ENCODE assay signal across 13 cellular contexts in the genomic region with DNA sequence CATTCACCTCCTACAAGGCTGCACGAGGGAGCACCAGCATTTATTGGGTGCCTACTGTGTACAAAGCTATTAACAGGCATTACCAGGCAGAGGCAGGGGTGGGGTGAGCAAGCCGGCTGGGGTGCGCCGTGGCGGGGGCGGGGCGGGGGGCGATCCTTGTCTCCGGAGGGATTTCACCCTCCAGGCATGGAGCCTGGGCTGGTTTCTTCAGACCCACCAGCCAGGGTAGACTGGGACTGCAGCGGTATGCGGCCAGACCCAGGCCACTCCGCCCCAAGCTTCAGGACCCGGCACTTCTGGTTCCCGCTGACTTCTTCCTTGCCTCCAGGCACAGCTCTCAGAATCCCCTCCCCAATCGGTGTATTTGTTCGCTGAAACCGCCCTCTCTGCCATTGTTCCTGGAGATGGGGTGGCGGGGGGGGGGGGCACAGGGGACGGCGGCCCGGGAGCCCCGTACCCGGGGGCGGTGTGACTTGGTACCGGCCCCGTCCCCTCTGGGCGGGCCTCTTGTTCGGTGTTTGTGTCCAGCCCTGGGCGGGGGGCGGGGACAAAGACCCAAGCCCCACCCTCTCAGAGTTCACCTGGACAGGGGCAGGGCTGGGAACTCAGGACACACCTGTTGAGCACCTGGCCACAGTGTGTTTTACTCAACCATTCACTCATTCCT. TPM values are rescaled to one million over a fixed set of nuclear protein-coding genes. Genes with fewer than 3 reads are reported as not detected.
DNase-seq lines count a peak whose midpoint lies in the region; ATAC-seq and TF ChIP-seq lines count a peak whose summit lies in the region.
"Had no signal": no experiment of that assay in that cellular context is flagged by ENCODE, and none has a peak within 500 bp of the region (broad histone marks: within the 10 kb centered on the region; RNA-seq: fewer than 3 reads in every experiment).

No MANE protein-coding gene starts in this region.

- DNase-seq in HT-29 (ENCODE audit: low spot score) (peak; percentile 58), body of pancreas (peak; percentile 87 to 94 (median 88)), mesendoderm (peak; percentile 78), NCI-H82 treated with DMSO at 0.1 percent for 48 hours (lab: John Stamatoyannopoulos, UW; ENCODE audit: unreplicated experiment) (no peak), hippocampal formation (lab: John Stamatoyannopoulos, UW) (no peak), COLO829 (ENCODE audit: low spot score) (no peak), NCI-H1694 (lab: John Stamatoyannopoulos, UW) (no peak)
- DNase-seq: SHP77; stimulated activated CD4-positive, alpha-beta T cell treated with anti-CD3 and anti-CD28 coated beads, Interleukin-4, amount 100 ng/mL, for 4 hours had no signal

- H2AK5ac ChIP-seq in mesendoderm (ENCODE audit: low read length): no peak overlapping the region

- intact Hi-C loops in body of pancreas (cut with DNase I): no loop called here

- no peak overlapping the region for H3K18ac ChIP-seq in mesendoderm (ENCODE audit: low read length)

- peaks cover 45% of the 10 kb centered on the region for H3K4me1 ChIP-seq in body of pancreas
- no peaks in the 10 kb centered on the region for H3K4me1 ChIP-seq in mesendoderm (ENCODE audit: control insufficient read depth, low read depth, low read length)

- no peaks in the 10 kb centered on the region for H3K79me2 ChIP-seq in mesendoderm (ENCODE audit: control insufficient read depth, insufficient read depth, low read length)

- H2BK15ac ChIP-seq in mesendoderm (replicated peaks; ENCODE audit: low read depth): no peak overlapping the region

- H3K4me3 ChIP-seq in body of pancreas (peak overlapping the region; percentile 33 to 38), mesendoderm (ENCODE audit: low read length) (no peak overlapping the region)

- H4K8ac ChIP-seq in mesendoderm (ENCODE audit: low read depth, low read length): no peak overlapping the region

- H3K23ac ChIP-seq in mesendoderm (ENCODE audit: low read length): no peak overlapping the region

- no peaks in the 10 kb centered on the region for H3K27me3 ChIP-seq in body of pancreas
- H3K27me3 ChIP-seq in mesendoderm (ENCODE audit: insufficient read depth, low read length, poor library complexity): no peaks in the 10 kb centered on the region

- H3K4me2 ChIP-seq in mesendoderm (ENCODE audit: low read length): peak overlapping the region; percentile 27

- no peaks in the 10 kb centered on the region for H3K9me3 ChIP-seq in body of pancreas

- no peaks in the 10 kb centered on the region for H3K36me3 ChIP-seq in body of pancreas (replicated peaks in 1 of 2; ENCODE audit: insufficient read depth in 1 of 2, low read depth in 2 of 2)
- no peaks in the 10 kb centered on the region for H3K36me3 ChIP-seq in mesendoderm (ENCODE audit: control insufficient read depth, insufficient read depth, low read length)

- H3K27ac ChIP-seq in 22Rv1: peak overlapping the region; percentile 42
- H3K27ac ChIP-seq in body of pancreas: peak overlapping the region; percentile 23 to 47 (median 38)
- H3K27ac ChIP-seq in mesendoderm (ENCODE audit: low read depth, low read length): no peak overlapping the region

- 4 to 8% methylated on average over 2 to 23 of the region's 30 CpGs for WGBS in body of pancreas, 2 donors
- no CpG with 5 or more reads among the region's 30 CpGs for WGBS in mesendoderm (ENCODE audit: extremely low coverage, insufficient coverage, low lambda C conversion rate)

- no peak overlapping the region for H3K4ac ChIP-seq in mesendoderm (ENCODE audit: low read depth, low read length)

- H2BK5ac ChIP-seq in mesendoderm (ENCODE audit: low read length): no peak overlapping the region

- H3K79me1 ChIP-seq in mesendoderm (ENCODE audit: low read length): no peaks in the 10 kb centered on the region

- peak; percentile 66 for ATAC-seq in body of pancreas

- TF ChIP-seq CTCF in 22Rv1 (IDR thresholded peaks at IDR 0.05) (no peak), body of pancreas (IDR thresholded peaks at IDR 0.05) (no peak)

- no peak overlapping the region for H3K56ac ChIP-seq in mesendoderm (ENCODE audit: low read length)

- H4K5ac ChIP-seq in mesendoderm (ENCODE audit: low read length): no peak overlapping the region

- no peak for TF ChIP-seq POLR2A in body of pancreas (IDR thresholded peaks at IDR 0.05)

- no peak overlapping the region for H3K9ac ChIP-seq in mesendoderm (ENCODE audit: low read length)

- no peak overlapping the region for H2BK120ac ChIP-seq in mesendoderm (ENCODE audit: low read depth, low read length)

RNA-seq across cellular contexts. Expression of gene TJP3, which starts 14.4 kb away (rescaled TPM):
- total RNA-seq in HT-29 (2014; rRNA removed; shearing (Covaris generic)): 127 and 139 TPM in 2 replicates
- 10 to 100 TPM; 15.8 to 21.4 TPM for total RNA-seq in body of pancreas
- 4.2 TPM for polyA plus RNA-seq in mesendoderm (2013, experiment 1 of 2)
- polyA plus RNA-seq in mesendoderm (2013, experiment 2 of 2): 3.8 TPM
- total RNA-seq: endothelial cell of umbilical vein had no signal
- polyA plus RNA-seq: CD14-positive monocyte had no signal

RNA-seq across cellular contexts. Expression of gene PIP5K1C, which starts 22.3 kb away (rescaled TPM):
- total RNA-seq in HT-29 (2014; rRNA removed; shearing (Covaris generic)): 18.0 and 18.9 TPM in 2 replicates
- total RNA-seq in body of pancreas: 10 to 100 TPM; 16.6 to 30.7 TPM
- polyA plus RNA-seq in mesendoderm (2013, experiment 1 of 2): 15.2 TPM
- 16.0 TPM for polyA plus RNA-seq in mesendoderm (2013, experiment 2 of 2)

RNA-seq across cellular contexts. Expression of gene APBA3, which starts 38.9 kb away (rescaled TPM):
- total RNA-seq in HT-29 (2014; rRNA removed; shearing (Covaris generic)): 31.4 TPM in 2 replicates
- total RNA-seq in body of pancreas: 10 to 100 TPM; 20.0 to 35.6 TPM
- 13.1 TPM for polyA plus RNA-seq in mesendoderm (2013, experiment 1 of 2)
- polyA plus RNA-seq in mesendoderm (2013, experiment 2 of 2): 14.3 TPM

RNA-seq across cellular contexts. Expression of gene MRPL54, which starts 39.9 kb away (rescaled TPM):
- 50.7 and 59.5 TPM in 2 replicates for total RNA-seq in HT-29 (2014; rRNA removed; shearing (Covaris generic))
- total RNA-seq in body of pancreas: 10 to 100 TPM; 78.9 to 86.0 TPM
- 66.5 TPM for polyA plus RNA-seq in mesendoderm (2013, experiment 1 of 2)
- 68.8 TPM for polyA plus RNA-seq in mesendoderm (2013, experiment 2 of 2)

RNA-seq across cellular contexts. Expression of gene RAX2, which starts 49.5 kb away (rescaled TPM):
- total RNA-seq in HT-29 (2014; rRNA removed; shearing (Covaris generic)): not detected in 2 replicates
- not detected for total RNA-seq in body of pancreas
- not detected for polyA plus RNA-seq in mesendoderm (2013, experiment 1 of 2)
- not detected for polyA plus RNA-seq in mesendoderm (2013, experiment 2 of 2)
- total RNA-seq: endothelial cell of umbilical vein, lower leg skin had no signal
- polyA plus RNA-seq: CD14-positive monocyte, endothelial cell of umbilical vein had no signal

Comparison
In these comparisons a context has a peak if more than half of its experiments do, and no peak if none do; other contexts are left out.
1. DNase-seq: peak in HT-29 (single experiment), body of pancreas (4 of 4) and mesendoderm (single experiment); none in NCI-H82 treated with DMSO at 0.1 percent for 48 hours (single experiment), hippocampal formation (0 of 2), COLO829 (single experiment) and NCI-H1694 (single experiment).